Comparison of ENCODE assay signal across 13 cellular contexts in the genomic region with DNA sequence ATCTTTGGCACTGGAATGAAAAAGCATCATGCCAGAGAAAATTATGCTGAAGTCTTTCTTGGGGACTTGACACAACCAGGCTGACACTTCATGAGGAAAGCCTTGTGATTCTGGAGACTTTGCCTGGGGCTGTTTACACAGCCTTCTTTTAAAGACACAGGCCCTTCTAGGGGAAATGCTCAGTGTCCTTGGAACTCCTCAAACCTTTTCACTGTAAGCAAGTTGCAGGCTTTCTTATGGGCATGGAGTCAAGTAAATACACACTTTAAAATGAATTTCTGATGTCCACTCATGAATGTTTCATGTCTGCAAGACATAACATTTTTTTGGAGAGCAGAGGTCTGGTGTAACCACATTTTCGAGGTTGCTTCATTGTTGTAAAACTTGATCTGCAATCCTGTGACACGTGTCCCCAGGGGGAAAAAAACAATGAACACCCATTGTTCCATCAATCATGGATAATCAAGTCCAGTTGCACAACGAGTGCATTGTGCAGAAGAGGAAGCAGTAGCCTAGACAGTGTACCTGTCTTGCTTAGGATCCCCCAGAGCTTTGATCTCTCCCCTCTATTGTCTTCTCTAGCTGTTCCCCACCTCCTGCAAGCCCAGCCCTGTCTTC.
DNase-seq lines count a peak whose midpoint lies in the region; ATAC-seq and TF ChIP-seq lines count a peak whose summit lies in the region.
"Had no signal": no experiment of that assay in that cellular context is flagged by ENCODE, and none has a peak within 500 bp of the region (broad histone marks: within the 10 kb centered on the region; RNA-seq: fewer than 3 reads in every experiment).

No MANE protein-coding gene starts in this region.

- intact Hi-C loops in MCF 10A (cut with micrococcal nuclease) (no loop called here), right cardiac atrium (cut with DNase I) (no loop called here), natural killer cell (cut with micrococcal nuclease) (no loop called here)

- H3K9me3 Mint-ChIP-seq in MCF 10A (ENCODE audit: unreplicated experiment) = peaks cover 6% of the 10 kb centered on the region
- H3K9me3 Mint-ChIP-seq in type B pancreatic cell = peaks cover 30% of the 10 kb centered on the region
- peaks cover 18 to 21% of the 10 kb centered on the region in 2 donors for H3K9me3 Mint-ChIP-seq in natural killer cell

- ATAC-seq in right cardiac atrium (peak in 1 of 2 donors; percentile 43), HG02571 (IDR thresholded peaks at IDR 0.05; ENCODE audit: unreplicated experiment) (no peak), natural killer cell (no peak)
- ATAC-seq: activated T-helper 17 cell treated with anti-CD3 and anti-CD28 coated beads, Interleukin-2, amount 50 U/mL, for 72 hours; mucosa of descending colon; WTC11 had no signal

- POLR2A ChIA-PET in MCF 10A (lab: Yijun Ruan, JAX) = interaction anchor here (1.0 to 1.1 kb wide), 2 partner anchors 9 to 34 kb away, joined by 3 read pairs; no protein-coding TSS in a partner anchor

- H3K4me1 ChIP-seq in right cardiac atrium (ENCODE audit: control insufficient read depth, insufficient read depth, low read length) = peaks cover 11% of the 10 kb centered on the region
- H3K4me1 ChIP-seq in BE2C = no peaks in the 10 kb centered on the region

- H3K27me3 Mint-ChIP-seq in MCF 10A (ENCODE audit: insufficient read depth, unreplicated experiment) = no peaks in the 10 kb centered on the region
- no peaks in the 10 kb centered on the region for H3K27me3 Mint-ChIP-seq in type B pancreatic cell
- H3K27me3 Mint-ChIP-seq in natural killer cell (ENCODE audit: low read depth in 2 of 2) = no peaks in the 10 kb centered on the region
- H3K27me3 Mint-ChIP-seq: activated T-helper 17 cell treated with anti-CD3 and anti-CD28 coated beads, Interleukin-2, amount 50 U/mL, for 72 hours had no signal

- H3K36me3 Mint-ChIP-seq in MCF 10A (ENCODE audit: insufficient read depth, unreplicated experiment) (no peaks in the 10 kb centered on the region), type B pancreatic cell (peaks cover 8% of the 10 kb centered on the region), natural killer cell (no peaks in the 10 kb centered on the region)

- H3K9me3 ChIP-seq in right cardiac atrium (ENCODE audit: control insufficient read depth, low read length) (peaks cover 3% of the 10 kb centered on the region), BE2C (no peaks in the 10 kb centered on the region)

- no peaks in the 10 kb centered on the region for H3K36me3 ChIP-seq in BE2C

- DNase-seq in SIG-M5 treated with dmso at 0.1 percent for 504 hours (lab: John Stamatoyannopoulos, UW; ENCODE audit: unreplicated experiment) = peak; percentile 65
- no peak for DNase-seq in SIG-M5 (lab: John Stamatoyannopoulos, UW)
- DNase-seq in MCF 10A (ENCODE audit: unreplicated experiment) = peak; percentile 69
- no peak for DNase-seq in right cardiac atrium
- DNase-seq in type B pancreatic cell (ENCODE audit: extremely low spot score, unreplicated experiment) = no peak
- DNase-seq in BE2C = no peak
- DNase-seq in natural killer cell = no peak
- DNase-seq: DMS53, mucosa of descending colon, NCI-H2081 had no signal

- TF ChIP-seq CTCF in MCF 10A (IDR thresholded peaks at IDR 0.05; ENCODE audit: unreplicated experiment) (no peak), type B pancreatic cell (conservative IDR thresholded peaks at IDR 0.05) (no peak), BE2C (IDR thresholded peaks at IDR 0.05; ENCODE audit: low read depth, low read length) (no peak), natural killer cell (IDR thresholded peaks at IDR 0.05) (no peak)

- WGBS in right cardiac atrium = 48% methylated on average over 3 of the region's 3 CpGs

- no TSS peak for BruUV-seq in MCF 10A (replicated peaks; lab: Mats Ljungman, UMichigan)

- H3K4me3 ChIP-seq in right cardiac atrium (ENCODE audit: low read length) (no peak overlapping the region), BE2C (ENCODE audit: low read depth, low read length) (no peak overlapping the region)
- H3K4me3 ChIP-seq: mucosa of descending colon had no signal

- CTCF ChIA-PET in MCF 10A (lab: Yijun Ruan, JAX) = interaction anchor here (1.1 to 1.2 kb wide), 2 partner anchors 14 to 15 kb away, joined by 4 read pairs; no protein-coding TSS in a partner anchor

- no peak overlapping the region for H3K27ac Mint-ChIP-seq in MCF 10A (ENCODE audit: low read depth, unreplicated experiment)
- peak overlapping the region; percentile 91 for H3K27ac Mint-ChIP-seq in type B pancreatic cell
- H3K27ac Mint-ChIP-seq in natural killer cell = no peak overlapping the region
- H3K27ac Mint-ChIP-seq: activated T-helper 17 cell treated with anti-CD3 and anti-CD28 coated beads, Interleukin-2, amount 50 U/mL, for 72 hours; WTC11 had no signal

- H3K27me3 ChIP-seq in right cardiac atrium (ENCODE audit: control insufficient read depth, insufficient read depth) = no peaks in the 10 kb centered on the region
- no peaks in the 10 kb centered on the region for H3K27me3 ChIP-seq in BE2C

- H3K4me3 Mint-ChIP-seq in MCF 10A (ENCODE audit: unreplicated experiment) (no peak overlapping the region), type B pancreatic cell (peak overlapping the region; percentile 66), natural killer cell (no peak overlapping the region)
- H3K4me3 Mint-ChIP-seq: activated T-helper 17 cell treated with anti-CD3 and anti-CD28 coated beads, Interleukin-2, amount 50 U/mL, for 72 hours; WTC11 had no signal

- H3K27ac ChIP-seq in right cardiac atrium (ENCODE audit: low read length) = peak overlapping the region; percentile 62

- H3K4me1 Mint-ChIP-seq in MCF 10A (ENCODE audit: insufficient read depth, unreplicated experiment) (peaks cover 16% of the 10 kb centered on the region), type B pancreatic cell (ENCODE audit: unreplicated experiment) (peaks cover 29% of the 10 kb centered on the region), natural killer cell (no peaks in the 10 kb centered on the region)
- H3K4me1 Mint-ChIP-seq: activated T-helper 17 cell treated with anti-CD3 and anti-CD28 coated beads, Interleukin-2, amount 50 U/mL, for 72 hours had no signal

Comparison
In these comparisons a context has a peak if more than half of its experiments do, and no peak if none do; other contexts are left out.
1. DNase-seq: peak in SIG-M5 treated with dmso at 0.1 percent for 504 hours (single experiment) and MCF 10A (single experiment); none in SIG-M5 (single experiment), right cardiac atrium (0 of 3), type B pancreatic cell (single experiment), BE2C (single experiment) and natural killer cell (single experiment).